Comparison of ENCODE assay signal across 8 cellular contexts in genomic region chrX:16718824-16719333, GRCh38. TPM values are rescaled to one million over a fixed set of nuclear protein-coding genes. Genes with fewer than 3 reads are reported as not detected.
DNase-seq lines count a peak whose midpoint lies in the region; ATAC-seq and TF ChIP-seq lines count a peak whose summit lies in the region.

No MANE protein-coding gene starts in this region.

- TF ChIP-seq CTCF in right lobe of liver (IDR thresholded peaks at IDR 0.05) = no peak

- H3K27me3 ChIP-seq in right lobe of liver (no peaks in the 10 kb centered on the region), aorta (ENCODE audit: control insufficient read depth in 1 of 2, insufficient read depth in 2 of 2, low read length in 1 of 2) (no peaks in the 10 kb centered on the region)

- peaks cover 0 to 3% (median 0%) of the 10 kb centered on the region in 4 donors for H3K4me1 ChIP-seq in right lobe of liver
- peaks cover 0 to 5% of the 10 kb centered on the region in 2 donors for H3K4me1 ChIP-seq in aorta (ENCODE audit: control insufficient read depth in 1 of 2, insufficient read depth in 2 of 2, low read length in 2 of 2)

- TF ChIP-seq POLR2A in right lobe of liver (IDR thresholded peaks at IDR 0.05) = no peak

- no peak for DNase-seq in activated naive CD8-positive, alpha-beta T cell treated with anti-CD3 and anti-CD28 coated beads for 36 hours
- DNase-seq in right lobe of liver (no peak), aorta (no peak), midbrain (lab: John Stamatoyannopoulos, UW) (no peak), head of caudate nucleus (no peak)
- DNase-seq in effector CD4-positive, alpha-beta T cell = no peak

- 14% methylated on average over 6 of the region's 6 CpGs for WGBS in right lobe of liver (ENCODE audit: insufficient coverage, low coverage, low lambda C conversion rate, missing lambda C conversion rate)
- 13 to 16% methylated on average over 6 of the region's 6 CpGs for WGBS in aorta, 2 donors

- no peaks in the 10 kb centered on the region for H3K9me3 ChIP-seq in right lobe of liver
- no peaks in the 10 kb centered on the region for H3K9me3 ChIP-seq in aorta (ENCODE audit: control insufficient read depth, low read length)

- H3K9me3 Mint-ChIP-seq in activated naive CD8-positive, alpha-beta T cell treated with anti-CD3 and anti-CD28 coated beads for 36 hours = no peaks in the 10 kb centered on the region

- H3K27ac ChIP-seq in right lobe of liver (peak overlapping the region; percentile 82 to 95 (median 91)), aorta (ENCODE audit: low read depth in 1 of 2, low read length in 2 of 2) (peak overlapping the region; percentile 71 to 97)

- ATAC-seq in GM19035 (IDR thresholded peaks at IDR 0.05; ENCODE audit: unreplicated experiment) = peak; percentile 42
- ATAC-seq in HG03064 (IDR thresholded peaks at IDR 0.05; ENCODE audit: low read depth, unreplicated experiment) = peak; percentile 35
- no peak for ATAC-seq in right lobe of liver
- no peak for ATAC-seq in aorta (ENCODE audit: low FRiP score)

- no peaks in the 10 kb centered on the region for H3K27me3 Mint-ChIP-seq in activated naive CD8-positive, alpha-beta T cell treated with anti-CD3 and anti-CD28 coated beads for 36 hours

- H3K36me3 ChIP-seq in right lobe of liver = no peaks in the 10 kb centered on the region
- H3K36me3 ChIP-seq in aorta (ENCODE audit: control insufficient read depth in 1 of 2, insufficient read depth in 2 of 2, low read length in 1 of 2) = no peaks in the 10 kb centered on the region

- H3K27ac Mint-ChIP-seq in activated naive CD8-positive, alpha-beta T cell treated with anti-CD3 and anti-CD28 coated beads for 36 hours = peak overlapping the region; percentile 95

- intact Hi-C loops in right lobe of liver (cut with DNase I) = no loop called here
- intact Hi-C loops in aorta (cut with DNase I) = loop anchor here in 1 of 2 donors (2.0 to 10.0 kb wide), 2 partner anchors 68 to 1044 kb away; partner anchors contain the start of gene TXLNG
- intact Hi-C loops in head of caudate nucleus (cut with DNase I) = no loop called here

- H3K36me3 Mint-ChIP-seq in activated naive CD8-positive, alpha-beta T cell treated with anti-CD3 and anti-CD28 coated beads for 36 hours = peaks cover 7% of the 10 kb centered on the region

- H3K4me3 ChIP-seq in right lobe of liver (peak overlapping the region; percentile 53 to 82 (median 64)), aorta (ENCODE audit: low read length in 2 of 2) (peak overlapping the region; percentile 40 to 64)

- H3K4me1 Mint-ChIP-seq in activated naive CD8-positive, alpha-beta T cell treated with anti-CD3 and anti-CD28 coated beads for 36 hours = peaks cover 9% of the 10 kb centered on the region

- H3K4me3 Mint-ChIP-seq in activated naive CD8-positive, alpha-beta T cell treated with anti-CD3 and anti-CD28 coated beads for 36 hours = peak overlapping the region; percentile 89

RNA-seq across cellular contexts. Expression of gene SYAP1, which starts 0.5 kb away (rescaled TPM):
- total RNA-seq in activated naive CD8-positive, alpha-beta T cell treated with anti-CD3 and anti-CD28 coated beads for 36 hours = 10 to 100 TPM; 20.6 to 22.3 TPM
- total RNA-seq in right lobe of liver = 10 to 100 TPM; 22.5 to 35.7 (median 29.5) TPM
- total RNA-seq in aorta = 10 to 100 TPM; 28.3 to 36.3 TPM
- 10 to 100 TPM; 13.2 to 13.5 TPM for polyA plus RNA-seq in aorta

RNA-seq across cellular contexts. Expression of gene CTPS2, which starts 6.4 kb away (rescaled TPM):
- 1 to 10 TPM; 6.6 to 7.1 TPM for total RNA-seq in activated naive CD8-positive, alpha-beta T cell treated with anti-CD3 and anti-CD28 coated beads for 36 hours
- 10 to 100 TPM in 1 of 6 experiments, 1 to 10 TPM in 5; 5.0 to 10.3 (median 8.8) TPM for total RNA-seq in right lobe of liver
- total RNA-seq in aorta = 10 to 100 TPM; 11.8 to 17.6 TPM
- 10 to 100 TPM in 1 of 2 donors, 1 to 10 TPM in 1; 5.1 to 12.4 TPM for polyA plus RNA-seq in aorta

Comparison
In these comparisons a context has a peak if more than half of its experiments do, and no peak if none do; other contexts are left out.
1. ATAC-seq: peak in GM19035 (single experiment) and HG03064 (single experiment); none in right lobe of liver (0 of 4) and aorta (single experiment).